ENCODE assay signal across 2 cellular contexts in genomic region chr17:27868565-27868964, GRCh38.
TF ChIP-seq lines count a peak whose summit lies in the region.

No MANE protein-coding gene starts in this region.

TF ChIP-seq in HepG2, 621 proteins besides CTCF, POLR2A, EP300 and RAD21 (continued from another document):
- no peak for TF ChIP-seq TFE3 (CRISPR knock-in tag; IDR thresholded peaks at IDR 0.05)
- TF ChIP-seq SOX13 (IDR thresholded peaks at IDR 0.05), result no peak
- TF ChIP-seq SOX13 (CRISPR knock-in tag; conservative IDR thresholded peaks at IDR 0.05 in 1 of 2, IDR thresholded peaks at IDR 0.05 in 1 of 2), result no peak
- TF ChIP-seq HNF4A (CRISPR knock-in tag; IDR thresholded peaks at IDR 0.05), result no peak
- no peak for TF ChIP-seq ZIK1 (CRISPR knock-in tag; IDR thresholded peaks at IDR 0.05; ENCODE audit: borderline replicate concordance, low read depth)
- TF ChIP-seq ZNF468 (CRISPR knock-in tag; IDR thresholded peaks at IDR 0.05), result no peak
- no peak for TF ChIP-seq XBP1 (CRISPR knock-in tag; IDR thresholded peaks at IDR 0.05)
- TF ChIP-seq ZFP1 (CRISPR knock-in tag; IDR thresholded peaks at IDR 0.05), result no peak
- no peak for TF ChIP-seq ZNF260 (CRISPR knock-in tag; IDR thresholded peaks at IDR 0.05; ENCODE audit: borderline replicate concordance, low read depth)
- no peak for TF ChIP-seq CBFB (CRISPR knock-in tag; IDR thresholded peaks at IDR 0.05)
- no peak for TF ChIP-seq CEBPG (CRISPR knock-in tag; IDR thresholded peaks at IDR 0.05)
- no peak for TF ChIP-seq RFX1 (IDR thresholded peaks at IDR 0.05)
- no peak for TF ChIP-seq KIAA2018 (CRISPR knock-in tag; IDR thresholded peaks at IDR 0.05; ENCODE audit: borderline replicate concordance)
- TF ChIP-seq GATAD1 (CRISPR knock-in tag; IDR thresholded peaks at IDR 0.05), result no peak
- TF ChIP-seq, protein P1, sequence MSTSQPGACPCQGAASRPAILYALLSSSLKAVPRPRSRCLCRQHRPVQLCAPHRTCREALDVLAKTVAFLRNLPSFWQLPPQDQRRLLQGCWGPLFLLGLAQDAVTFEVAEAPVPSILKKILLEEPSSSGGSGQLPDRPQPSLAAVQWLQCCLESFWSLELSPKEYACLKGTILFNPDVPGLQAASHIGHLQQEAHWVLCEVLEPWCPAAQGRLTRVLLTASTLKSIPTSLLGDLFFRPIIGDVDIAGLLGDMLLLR (CRISPR knock-in tag; IDR thresholded peaks at IDR 0.05), result no peak

TF ChIP-seq in WTC11, 78 proteins besides CTCF, POLR2A, EP300 and RAD21 (continued from another document):
- no peak for TF ChIP-seq ZNF512 (CRISPR knock-in tag; IDR thresholded peaks at IDR 0.05; ENCODE audit: borderline replicate concordance)
